In the genomic region with DNA sequence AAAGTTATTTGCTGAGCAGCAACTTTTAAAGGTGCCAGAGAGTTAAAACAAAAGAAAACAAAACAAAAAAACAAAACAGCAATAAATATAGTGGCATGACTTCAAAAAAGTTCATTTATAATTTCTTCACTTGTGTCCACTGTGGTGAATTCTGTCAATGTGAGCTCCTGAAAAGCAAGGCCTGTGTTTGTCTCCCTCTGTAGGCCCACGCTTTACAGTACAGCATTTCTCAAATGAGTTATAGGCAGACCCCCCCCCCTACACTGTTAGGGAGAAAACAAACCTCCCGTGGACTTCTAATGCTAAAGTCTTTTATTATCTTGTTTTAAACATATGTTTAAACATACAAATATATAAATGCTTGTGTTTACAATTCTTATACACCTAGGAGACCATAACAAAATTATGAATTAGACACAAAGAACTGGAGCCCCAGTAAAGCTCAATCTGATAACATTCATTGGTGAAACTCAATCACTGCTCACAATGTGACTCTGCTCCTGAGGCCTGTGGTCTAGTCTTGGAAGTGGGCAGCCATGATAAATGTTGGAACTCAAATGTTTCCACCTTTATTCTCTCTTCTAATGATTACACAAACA, we compare ENCODE assay signal across 1 cellular context.
TF ChIP-seq lines count a peak whose summit lies in the region.

No MANE protein-coding gene starts in this region.

TF ChIP-seq in WTC11, 78 proteins besides CTCF, POLR2A, EP300 and RAD21 (continued from another document):
- TF ChIP-seq, protein P1, sequence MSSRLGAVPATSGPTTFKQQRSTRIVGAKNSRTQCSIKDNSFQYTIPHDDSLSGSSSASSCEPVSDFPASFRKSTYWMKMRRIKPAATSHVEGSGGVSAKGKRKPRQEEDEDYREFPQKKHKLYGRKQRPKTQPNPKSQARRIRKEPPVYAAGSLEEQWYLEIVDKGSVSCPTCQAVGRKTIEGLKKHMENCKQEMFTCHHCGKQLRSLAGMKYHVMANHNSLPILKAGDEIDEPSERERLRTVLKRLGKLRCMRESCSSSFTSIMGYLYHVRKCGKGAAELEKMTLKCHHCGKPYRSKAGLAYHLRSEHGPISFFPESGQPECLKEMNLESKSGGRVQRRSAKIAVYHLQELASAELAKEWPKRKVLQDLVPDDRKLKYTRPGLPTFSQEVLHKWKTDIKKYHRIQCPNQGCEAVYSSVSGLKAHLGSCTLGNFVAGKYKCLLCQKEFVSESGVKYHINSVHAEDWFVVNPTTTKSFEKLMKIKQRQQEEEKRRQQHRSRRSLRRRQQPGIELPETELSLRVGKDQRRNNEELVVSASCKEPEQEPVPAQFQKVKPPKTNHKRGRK (CRISPR knock-in tag; IDR thresholded peaks at IDR 0.05; ENCODE audit: borderline replicate concordance) = no peak
- TF ChIP-seq TEAD1 (CRISPR knock-in tag; IDR thresholded peaks at IDR 0.05) (no peak), JAZF1 (CRISPR knock-in tag; IDR thresholded peaks at IDR 0.05) (no peak), RORB (CRISPR knock-in tag; IDR thresholded peaks at IDR 0.05) (no peak), NFYB (CRISPR knock-in tag; conservative IDR thresholded peaks at IDR 0.05; ENCODE audit: low read depth) (no peak), CREM (CRISPR knock-in tag; IDR thresholded peaks at IDR 0.05) (no peak), SP1 (CRISPR knock-in tag; conservative IDR thresholded peaks at IDR 0.05) (no peak)
- TF ChIP-seq, protein P2, sequence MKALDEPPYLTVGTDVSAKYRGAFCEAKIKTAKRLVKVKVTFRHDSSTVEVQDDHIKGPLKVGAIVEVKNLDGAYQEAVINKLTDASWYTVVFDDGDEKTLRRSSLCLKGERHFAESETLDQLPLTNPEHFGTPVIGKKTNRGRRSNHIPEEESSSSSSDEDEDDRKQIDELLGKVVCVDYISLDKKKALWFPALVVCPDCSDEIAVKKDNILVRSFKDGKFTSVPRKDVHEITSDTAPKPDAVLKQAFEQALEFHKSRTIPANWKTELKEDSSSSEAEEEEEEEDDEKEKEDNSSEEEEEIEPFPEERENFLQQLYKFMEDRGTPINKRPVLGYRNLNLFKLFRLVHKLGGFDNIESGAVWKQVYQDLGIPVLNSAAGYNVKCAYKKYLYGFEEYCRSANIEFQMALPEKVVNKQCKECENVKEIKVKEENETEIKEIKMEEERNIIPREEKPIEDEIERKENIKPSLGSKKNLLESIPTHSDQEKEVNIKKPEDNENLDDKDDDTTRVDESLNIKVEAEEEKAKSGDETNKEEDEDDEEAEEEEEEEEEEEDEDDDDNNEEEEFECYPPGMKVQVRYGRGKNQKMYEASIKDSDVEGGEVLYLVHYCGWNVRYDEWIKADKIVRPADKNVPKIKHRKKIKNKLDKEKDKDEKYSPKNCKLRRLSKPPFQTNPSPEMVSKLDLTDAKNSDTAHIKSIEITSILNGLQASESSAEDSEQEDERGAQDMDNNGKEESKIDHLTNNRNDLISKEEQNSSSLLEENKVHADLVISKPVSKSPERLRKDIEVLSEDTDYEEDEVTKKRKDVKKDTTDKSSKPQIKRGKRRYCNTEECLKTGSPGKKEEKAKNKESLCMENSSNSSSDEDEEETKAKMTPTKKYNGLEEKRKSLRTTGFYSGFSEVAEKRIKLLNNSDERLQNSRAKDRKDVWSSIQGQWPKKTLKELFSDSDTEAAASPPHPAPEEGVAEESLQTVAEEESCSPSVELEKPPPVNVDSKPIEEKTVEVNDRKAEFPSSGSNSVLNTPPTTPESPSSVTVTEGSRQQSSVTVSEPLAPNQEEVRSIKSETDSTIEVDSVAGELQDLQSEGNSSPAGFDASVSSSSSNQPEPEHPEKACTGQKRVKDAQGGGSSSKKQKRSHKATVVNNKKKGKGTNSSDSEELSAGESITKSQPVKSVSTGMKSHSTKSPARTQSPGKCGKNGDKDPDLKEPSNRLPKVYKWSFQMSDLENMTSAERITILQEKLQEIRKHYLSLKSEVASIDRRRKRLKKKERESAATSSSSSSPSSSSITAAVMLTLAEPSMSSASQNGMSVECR (CRISPR knock-in tag; IDR thresholded peaks at IDR 0.05; ENCODE audit: borderline replicate concordance) = no peak
